17 cellular contexts compared by ENCODE assay signal in genomic region chr20:61973515-61974356, GRCh38.
DNase-seq lines count a peak whose midpoint lies in the region; ATAC-seq and TF ChIP-seq lines count a peak whose summit lies in the region.
"Had no signal": no experiment of that assay in that cellular context is flagged by ENCODE, and none has a peak within 500 bp of the region (broad histone marks: within the 10 kb centered on the region; RNA-seq: fewer than 3 reads in every experiment).

No MANE protein-coding gene starts in this region.

- H3K36me3 Mint-ChIP-seq in nephron progenitor cell (ENCODE audit: low read depth): peaks cover 36% of the 10 kb centered on the region

- BruUV-seq in PC-3 (replicated peaks; lab: Mats Ljungman, UMichigan): no TSS peak

- no peaks in the 10 kb centered on the region for H3K9me2 ChIP-seq in PC-3 (replicated peaks; ENCODE audit: low read length)

- H3K4me1 ChIP-seq in PC-3 (ENCODE audit: insufficient read depth, low read length): no peaks in the 10 kb centered on the region
- H3K4me1 ChIP-seq: SJSA1 had no signal

- no peak overlapping the region for H3K4me2 ChIP-seq in PC-3 (ENCODE audit: low read length)

- CTCF ChIA-PET in PC-3 (lab: Charles Lee): no interaction called here

- peak; percentile 14 for ATAC-seq in left ventricle myocardium superior
- ATAC-seq in left cardiac atrium: no peak
- no peak for ATAC-seq in PC-3
- no peak for ATAC-seq in GM18861 (IDR thresholded peaks at IDR 0.05; ENCODE audit: unreplicated experiment)
- no peak for ATAC-seq in GM21786 (IDR thresholded peaks at IDR 0.05; ENCODE audit: unreplicated experiment)

- no peak overlapping the region for H2AFZ ChIP-seq in PC-3 (ENCODE audit: low read length)

- POLR2A ChIA-PET in PC-3 (lab: Charles Lee; ENCODE audit: unreplicated experiment): interaction anchor here (0.5 kb wide), 1 partner anchor 37 kb away, joined by 5 read pairs; no protein-coding TSS in a partner anchor

- no peaks in the 10 kb centered on the region for H3F3A ChIP-seq in PC-3 (ENCODE audit: low read length, unreplicated experiment)

- H3K27ac ChIP-seq in PC-3 (ENCODE audit: low read length): no peak overlapping the region
- H3K27ac ChIP-seq: SJSA1 had no signal

- no peaks in the 10 kb centered on the region for H3K9me3 Mint-ChIP-seq in nephron progenitor cell
- H3K9me3 Mint-ChIP-seq: CD4-positive, alpha-beta T cell had no signal

- no peaks in the 10 kb centered on the region for H3K27me3 ChIP-seq in PC-3 (ENCODE audit: low read length)
- H3K27me3 ChIP-seq: SJSA1 had no signal

- H3K79me2 ChIP-seq in PC-3 (ENCODE audit: low read length): no peaks in the 10 kb centered on the region

- TF ChIP-seq CTCF in PC-3 (conservative IDR thresholded peaks at IDR 0.05; ENCODE audit: low read depth, low read length) (0 out of 2 replicates have a peak, but pooled peaks have one; percentile 17), nephron progenitor cell (IDR thresholded peaks at IDR 0.05) (no peak)

- H3K27ac Mint-ChIP-seq in nephron progenitor cell: peak overlapping the region; percentile 29
- H3K27ac Mint-ChIP-seq: B cell; CD4-positive, alpha-beta T cell had no signal

- DNase-seq in left ventricle myocardium superior: no peak
- DNase-seq in left cardiac atrium: no peak
- no peak for DNase-seq in PC-3
- no peak for DNase-seq in nephron progenitor cell
- no peak for DNase-seq in activated CD4-positive, alpha-beta T cell treated with anti-CD3 and anti-CD28 coated beads, Interleukin-2, amount 50 U/mL, for 48 hours
- DNase-seq: ACHN; CD4-positive, alpha-beta T cell; GF-D8; GOT3; MV-4-11; NCI-H2029; NCI-H2171 treated with DMSO at 0.1 percent for 48 hours; NCI-H510A treated with DMSO at 0.1 percent for 48 hours had no signal

- H3K36me3 ChIP-seq in PC-3 (ENCODE audit: low read depth, low read length): peaks cover 8% of the 10 kb centered on the region; the same call in 1 of the 2 replicates

- no peaks in the 10 kb centered on the region for H4K20me1 ChIP-seq in PC-3 (ENCODE audit: low read length)

- no peak overlapping the region for H3K4me3 ChIP-seq in PC-3 (ENCODE audit: low read length)
- H3K4me3 ChIP-seq: SJSA1 had no signal

- H3K27me3 Mint-ChIP-seq in nephron progenitor cell (ENCODE audit: low read depth, poor library complexity): no peaks in the 10 kb centered on the region
- H3K27me3 Mint-ChIP-seq: B cell; CD4-positive, alpha-beta T cell had no signal

- H3K4me3 Mint-ChIP-seq in nephron progenitor cell: no peak overlapping the region
- H3K4me3 Mint-ChIP-seq: B cell; CD4-positive, alpha-beta T cell had no signal

- no peak overlapping the region for H3K9ac ChIP-seq in PC-3 (ENCODE audit: low read length)

- H3K4me1 Mint-ChIP-seq in nephron progenitor cell: peaks cover 30% of the 10 kb centered on the region
- H3K4me1 Mint-ChIP-seq: B cell had no signal

- no peaks in the 10 kb centered on the region for H3K9me3 ChIP-seq in PC-3 (ENCODE audit: low read length)
- H3K9me3 ChIP-seq: SJSA1 had no signal

- intact Hi-C loops in left ventricle myocardium superior (cut with micrococcal nuclease): no loop called here
- intact Hi-C loops in left cardiac atrium (cut with DNase I): no loop called here
- intact Hi-C loops in PC-3 (cut with micrococcal nuclease): no loop called here
